In genomic region chr4:113739197-113739596, GRCh38 we compare ENCODE assay signal across 1 cellular context.
TF ChIP-seq lines count a peak whose summit lies in the region.

No MANE protein-coding gene starts in this region.

TF ChIP-seq in WTC11, 78 proteins besides CTCF, POLR2A, EP300 and RAD21 (continued from another document):
- TF ChIP-seq PREB (CRISPR knock-in tag; IDR thresholded peaks at IDR 0.05; ENCODE audit: borderline replicate concordance) (no peak), GRHL2 (CRISPR knock-in tag; IDR thresholded peaks at IDR 0.05; ENCODE audit: insufficient replicate concordance, severe bottlenecking) (no peak), TEAD1 (CRISPR knock-in tag; IDR thresholded peaks at IDR 0.05) (no peak), CDX4 (CRISPR knock-in tag; IDR thresholded peaks at IDR 0.05; ENCODE audit: borderline replicate concordance) (no peak), USF1 (CRISPR knock-in tag; IDR thresholded peaks at IDR 0.05) (no peak), FOXK1 (CRISPR knock-in tag; IDR thresholded peaks at IDR 0.05) (no peak)
